Comparison of ENCODE assay signal across 1 cellular context in genomic region chr10:72274730-72275350, GRCh38.
TF ChIP-seq lines count a peak whose summit lies in the region.

No MANE protein-coding gene starts in this region.

TF ChIP-seq in HEK293, 187 proteins besides CTCF, POLR2A, EP300 and RAD21 (continued from another document and continues in another):
- TF ChIP-seq ZNF26 (tag by site-specific recombination; IDR thresholded peaks at IDR 0.05) (no peak), ZBTB21 (tag by site-specific recombination; IDR thresholded peaks at IDR 0.05) (no peak), ZNF580 (tag by site-specific recombination; IDR thresholded peaks at IDR 0.05) (no peak), ZNF600 (tag by site-specific recombination; IDR thresholded peaks at IDR 0.05) (peak; percentile 67), ZBTB49 (tag by site-specific recombination; IDR thresholded peaks at IDR 0.05; ENCODE audit: low read depth) (no peak), PRDM2 (tag by site-specific recombination; IDR thresholded peaks at IDR 0.05; ENCODE audit: borderline replicate concordance) (peak; percentile 83; the same call in 1 of the 2 replicates), ZNF394 (tag by site-specific recombination; IDR thresholded peaks at IDR 0.05; ENCODE audit: borderline replicate concordance) (no peak), RBAK (tag by site-specific recombination; IDR thresholded peaks at IDR 0.05) (no peak), ZNF660 (tag by site-specific recombination; IDR thresholded peaks at IDR 0.05) (peak; percentile 17; the same call in 1 of the 2 replicates), HOXC10 (CRISPR knock-in tag; IDR thresholded peaks at IDR 0.05) (no peak), ZNF292 (tag by site-specific recombination; IDR thresholded peaks at IDR 0.05; ENCODE audit: borderline replicate concordance, low read depth) (no peak), HOXA7 (CRISPR knock-in tag; IDR thresholded peaks at IDR 0.05; ENCODE audit: borderline replicate concordance) (no peak), ZNF157 (tag by site-specific recombination; IDR thresholded peaks at IDR 0.05) (no peak), ZNF513 (tag by site-specific recombination; IDR thresholded peaks at IDR 0.05) (no peak), ZNF521 (tag by site-specific recombination; IDR thresholded peaks at IDR 0.05) (no peak), ZNF639 (tag by site-specific recombination; IDR thresholded peaks at IDR 0.05) (no peak), ZNF658 (tag by site-specific recombination; IDR thresholded peaks at IDR 0.05) (no peak), ZNF514 (tag by site-specific recombination; IDR thresholded peaks at IDR 0.05) (no peak), GLIS1 (tag by site-specific recombination; IDR thresholded peaks at IDR 0.05) (peak; percentile 44), ZNF518A (tag by site-specific recombination; conservative IDR thresholded peaks at IDR 0.05; ENCODE audit: low read depth) (no peak), ZNF426 (tag by site-specific recombination; IDR thresholded peaks at IDR 0.05) (no peak), PRDM4 (tag by site-specific recombination; IDR thresholded peaks at IDR 0.05) (no peak), ZSCAN5A (tag by site-specific recombination; IDR thresholded peaks at IDR 0.05) (no peak; the same call in 1 of the 2 replicates), ZNF391 (tag by site-specific recombination; IDR thresholded peaks at IDR 0.05; ENCODE audit: borderline replicate concordance, low read depth) (no peak), ZNF341 (tag by site-specific recombination; IDR thresholded peaks at IDR 0.05; ENCODE audit: low read depth) (no peak; the same call in 1 of the 2 replicates), ZNF560 (tag by site-specific recombination; IDR thresholded peaks at IDR 0.05; ENCODE audit: borderline replicate concordance) (no peak), ZNF624 (tag by site-specific recombination; IDR thresholded peaks at IDR 0.05) (no peak), ZNF843 (tag by site-specific recombination; IDR thresholded peaks at IDR 0.05) (0 out of 2 replicates have a peak, but pooled peaks have one; percentile 39), GLIS2 (tag by site-specific recombination; IDR thresholded peaks at IDR 0.05) (no peak; the same call in none of the 2 replicates), ZNF654 (tag by site-specific recombination; IDR thresholded peaks at IDR 0.05; ENCODE audit: low read depth) (no peak), BCL6B (tag by site-specific recombination; IDR thresholded peaks at IDR 0.05) (no peak)
